ENCODE assay signal across 26 cellular contexts in the genomic region with DNA sequence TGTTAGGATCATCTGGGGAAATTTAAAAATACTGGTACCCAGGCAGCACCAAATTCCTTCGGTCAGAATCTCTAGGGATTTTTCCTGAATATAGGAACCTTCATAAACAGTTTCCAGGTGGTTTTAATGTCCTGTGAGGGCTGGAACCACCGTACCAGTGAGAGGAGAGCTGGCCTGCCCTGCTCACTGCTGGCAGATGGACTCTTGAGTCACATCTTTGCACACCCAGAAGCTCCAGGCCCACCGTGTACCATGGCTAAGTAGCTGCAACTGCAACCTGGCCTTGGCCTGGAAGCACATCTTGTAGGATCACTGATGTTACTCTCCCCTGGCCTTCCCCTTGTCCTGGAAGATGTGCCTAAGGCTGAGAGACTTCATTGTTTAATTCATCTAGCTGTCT.
"Had no signal": no experiment of that assay in that cellular context is flagged by ENCODE, and none has a peak within 500 bp of the region (broad histone marks: within the 10 kb centered on the region; RNA-seq: fewer than 3 reads in every experiment).

No MANE protein-coding gene starts in this region.

- H3K9me3 Mint-ChIP-seq: activated B cell treated with CpG ODN at 0.5 μM for 24 hours; activated naive CD4-positive, alpha-beta T cell treated with anti-CD3 and anti-CD28 coated beads, Interleukin-2, amount 50 U/mL, for 72 hours; activated T-cell treated with anti-CD3 and anti-CD28 coated beads, Interleukin-2, amount 50 U/mL, for 72 hours; stimulated activated memory B cell treated with anti-CD40 and anti-IgM and Interleukin-4, amounts not matched to agents 10 μg/mL and 1 μg/mL and 100 μg/mL, for 72 hours; stimulated activated naive CD8-positive, alpha-beta T cell treated with anti-CD3 and anti-CD28 coated beads, Interleukin-15, amount 100 ng/mL, for 72 hours had no signal

- H3K9me3 ChIP-seq: esophagus squamous epithelium, gastroesophageal sphincter, pancreas, psoas muscle, thyroid gland had no signal

- H3K4me3 Mint-ChIP-seq: activated B cell treated with CpG ODN at 0.5 μM for 24 hours; activated T-cell treated with anti-CD3 and anti-CD28 coated beads, Interleukin-2, amount 50 U/mL, for 72 hours; mesothelial cell of epicardium; naive thymus-derived CD4-positive, alpha-beta T cell; stimulated activated memory B cell treated with anti-CD40 and anti-IgM and Interleukin-4, amounts not matched to agents 10 μg/mL and 1 μg/mL and 100 μg/mL, for 72 hours; stimulated activated naive CD8-positive, alpha-beta T cell treated with anti-CD3 and anti-CD28 coated beads, Interleukin-15, amount 100 ng/mL, for 72 hours had no signal

- DNase-seq: activated B cell treated with CpG ODN at 0.5 μM for 24 hours; activated naive CD4-positive, alpha-beta T cell; activated T-cell treated with anti-CD3 and anti-CD28 coated beads for 4 hours; activated T-cell treated with anti-CD3 and anti-CD28 coated beads, Interleukin-2, amount 50 U/mL, for 72 hours; effector CD8-positive, alpha-beta T cell; esophagus squamous epithelium; islet precursor cell; left cardiac atrium; left ventricle myocardium superior; naive thymus-derived CD4-positive, alpha-beta T cell; pancreas; psoas muscle; stimulated activated CD4-positive, alpha-beta T cell treated with anti-CD3 and anti-CD28 coated beads, Interleukin-1b, Interleukin-23, amount 100 ng/mL, for 48 hours; stimulated activated CD4-positive, alpha-beta T cell treated with anti-CD3 and anti-CD28 coated beads, Interleukin-4, amount 100 ng/mL, for 4 hours; stimulated activated CD8-positive, alpha-beta memory T cell treated with anti-CD3 and anti-CD28 coated beads, Interleukin-4, amount 100 ng/mL, for 48 hours; stimulated activated naive CD8-positive, alpha-beta T cell treated with anti-CD3 and anti-CD28 coated beads, Interleukin-15, amount 100 ng/mL, for 72 hours; substantia nigra; T-helper 2 cell; thyroid gland had no signal

- H3K4me1 Mint-ChIP-seq: activated B cell treated with CpG ODN at 0.5 μM for 24 hours; mesothelial cell of epicardium; stimulated activated memory B cell treated with anti-CD40 and anti-IgM and Interleukin-4, amounts not matched to agents 10 μg/mL and 1 μg/mL and 100 μg/mL, for 72 hours; stimulated activated naive CD8-positive, alpha-beta T cell treated with anti-CD3 and anti-CD28 coated beads, Interleukin-15, amount 100 ng/mL, for 72 hours had no signal

- H3K4me3 ChIP-seq: esophagus squamous epithelium, gastroesophageal sphincter, hepatocyte, pancreas, psoas muscle, smooth muscle cell, thyroid gland had no signal

- H3K27me3 Mint-ChIP-seq: activated B cell treated with CpG ODN at 0.5 μM for 24 hours; naive thymus-derived CD4-positive, alpha-beta T cell; stimulated activated memory B cell treated with anti-CD40 and anti-IgM and Interleukin-4, amounts not matched to agents 10 μg/mL and 1 μg/mL and 100 μg/mL, for 72 hours; stimulated activated naive CD8-positive, alpha-beta T cell treated with anti-CD3 and anti-CD28 coated beads, Interleukin-15, amount 100 ng/mL, for 72 hours had no signal

- H3K27me3 ChIP-seq: esophagus squamous epithelium, gastroesophageal sphincter, hepatocyte, pancreas, thyroid gland had no signal

- H3K4me1 ChIP-seq: pancreas, psoas muscle, thyroid gland had no signal

- H3K36me3 Mint-ChIP-seq: activated naive CD4-positive, alpha-beta T cell treated with anti-CD3 and anti-CD28 coated beads, Interleukin-2, amount 50 U/mL, for 72 hours; mesothelial cell of epicardium; stimulated activated memory B cell treated with anti-CD40 and anti-IgM and Interleukin-4, amounts not matched to agents 10 μg/mL and 1 μg/mL and 100 μg/mL, for 72 hours had no signal

- H3K36me3 ChIP-seq: esophagus squamous epithelium, pancreas, thyroid gland had no signal

- H3K27ac Mint-ChIP-seq: activated B cell treated with CpG ODN at 0.5 μM for 24 hours; activated T-cell treated with anti-CD3 and anti-CD28 coated beads, Interleukin-2, amount 50 U/mL, for 72 hours; mesothelial cell of epicardium; stimulated activated memory B cell treated with anti-CD40 and anti-IgM and Interleukin-4, amounts not matched to agents 10 μg/mL and 1 μg/mL and 100 μg/mL, for 72 hours had no signal

- ATAC-seq: activated naive CD4-positive, alpha-beta T cell treated with anti-CD3 and anti-CD28 coated beads, Interleukin-2, amount 50 U/mL, for 72 hours; activated T-cell treated with anti-CD3 and anti-CD28 coated beads, Interleukin-2, amount 50 U/mL, for 72 hours; gastroesophageal sphincter; naive thymus-derived CD4-positive, alpha-beta T cell; psoas muscle; stimulated activated memory B cell treated with anti-CD40 and anti-IgM and Interleukin-4, amounts not matched to agents 10 μg/mL and 1 μg/mL and 100 μg/mL, for 72 hours; stimulated activated naive CD8-positive, alpha-beta T cell treated with anti-CD3 and anti-CD28 coated beads, Interleukin-15, amount 100 ng/mL, for 72 hours had no signal

- H2AFZ ChIP-seq: hepatocyte had no signal

- H3K4me2 ChIP-seq: hepatocyte had no signal

- H3K27ac ChIP-seq: epithelial cell of prostate, esophagus squamous epithelium, gastroesophageal sphincter, hepatocyte, pancreas, psoas muscle, thyroid gland had no signal
